In the genomic region with DNA sequence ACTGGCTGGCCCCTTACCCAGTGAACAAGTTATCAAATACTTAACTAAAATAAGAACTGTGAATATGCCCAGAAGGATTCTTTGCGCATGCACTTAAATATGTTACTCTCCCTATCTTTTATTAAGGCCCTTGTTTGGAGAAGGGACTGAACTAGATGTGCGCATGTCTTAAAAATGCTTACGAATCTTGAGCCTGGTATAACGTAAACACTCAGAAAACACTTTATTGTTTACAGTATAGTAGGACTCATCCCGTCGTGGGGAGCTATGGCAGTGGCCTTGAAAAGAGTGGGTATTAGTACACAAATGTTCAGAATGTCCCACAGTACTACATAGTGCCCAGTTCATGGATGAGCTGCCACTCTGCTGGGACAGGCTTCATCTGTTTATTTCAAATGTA, we compare ENCODE assay signal across 10 cellular contexts.
A peak's percentile ranks its signal among the peaks of the same experiment; 100 is the strongest.
DNase-seq lines count a peak whose midpoint lies in the region; ATAC-seq, FAIRE-seq and TF ChIP-seq lines count a peak whose summit lies in the region.
"Had no signal": no experiment of that assay in that cellular context is flagged by ENCODE, and none has a peak within 500 bp of the region (broad histone marks: within the 10 kb centered on the region; RNA-seq: fewer than 3 reads in every experiment).

No MANE protein-coding gene starts in this region.

- POLR2A ChIA-PET in HepG2 (lab: Yijun Ruan, JAX) = interaction anchor here (1.9 kb wide), 1 partner anchor 37 kb away, joined by 7 read pairs; no protein-coding TSS in a partner anchor

- no peaks in the 10 kb centered on the region for H3K79me2 ChIP-seq in HepG2 (ENCODE audit: insufficient read depth, low read length)

- TF ChIP-seq POLR2A in HepG2 (IDR thresholded peaks at IDR 0.05; ENCODE audit: insufficient read depth in 1 of 2, low read depth in 2 of 2, low read length in 2 of 2) (no peak), erythroblast (IDR thresholded peaks at IDR 0.05; ENCODE audit: low read length) (no peak)

- in situ Hi-C loops in HepG2 (cut with HindIII; ENCODE audit: extremely low pct_ligation_motif_present, low pct_unique_long_range_greater_than_20kb) = loop anchor here (5.0 kb wide), 1 partner anchor 204 kb away; no protein-coding TSS in a partner anchor

- no peaks in the 10 kb centered on the region; a peak in 1 of 5 replicates for H3K36me3 ChIP-seq in HepG2 (replicated peaks in 1 of 2; ENCODE audit: control insufficient read depth in 1 of 2, insufficient read depth in 2 of 2, low read length in 2 of 2)

- H2AFZ ChIP-seq in HepG2 (ENCODE audit: low read length) = no peak overlapping the region

- peak overlapping the region; percentile 15 for H3K4me3 Mint-ChIP-seq in activated CD4-positive, alpha-beta T cell treated with anti-CD3 and anti-CD28 coated beads, Interleukin-2, amount 10 ng/mL, durations not matched to agents 24 days and 14 days
- H3K4me3 Mint-ChIP-seq in activated naive CD8-positive, alpha-beta T cell = no peak overlapping the region
- H3K4me3 Mint-ChIP-seq in stimulated activated memory B cell treated with anti-CD40 and anti-IgM and Interleukin-4, amounts not matched to agents 10 μg/mL and 1 μg/mL and 100 μg/mL, for 72 hours = no peak overlapping the region
- H3K4me3 Mint-ChIP-seq: T-helper 1 cell treated with Interleukin-12 subunit alpha and Interleukin-12 subunit beta and Interleukin-4 antibody, amounts not matched to agents 30 μg/mL and 1 μg/mL, for 36 hours had no signal

- intact Hi-C loops in activated CD4-positive, alpha-beta T cell treated with anti-CD3 and anti-CD28 coated beads, Interleukin-2, amount 10 ng/mL, durations not matched to agents 24 days and 14 days (cut with micrococcal nuclease) = loop anchor here (1.0 to 5.0 kb wide), 9 partner anchors 21 to 384 kb away; no protein-coding TSS in a partner anchor
- intact Hi-C loops in HepG2 (cut with micrococcal nuclease; ENCODE audit: unreplicated experiment) = loop anchor here (1.0 to 10.0 kb wide), 3 partner anchors 76 to 217 kb away; a partner anchor contains a TSS

- H3K36me3 Mint-ChIP-seq in activated CD4-positive, alpha-beta T cell treated with anti-CD3 and anti-CD28 coated beads, Interleukin-2, amount 10 ng/mL, durations not matched to agents 24 days and 14 days (ENCODE audit: low read depth) = no peaks in the 10 kb centered on the region
- peaks cover 2% of the 10 kb centered on the region for H3K36me3 Mint-ChIP-seq in activated naive CD8-positive, alpha-beta T cell
- no peaks in the 10 kb centered on the region for H3K36me3 Mint-ChIP-seq in stimulated activated memory B cell treated with anti-CD40 and anti-IgM and Interleukin-4, amounts not matched to agents 10 μg/mL and 1 μg/mL and 100 μg/mL, for 72 hours

- no peak for TF ChIP-seq CTCF in HepG2 (CRISPR knock-in tag; IDR thresholded peaks at IDR 0.05)

- H3K9me3 Mint-ChIP-seq in activated CD4-positive, alpha-beta T cell treated with anti-CD3 and anti-CD28 coated beads, Interleukin-2, amount 10 ng/mL, durations not matched to agents 24 days and 14 days = no peaks in the 10 kb centered on the region
- H3K9me3 Mint-ChIP-seq in activated naive CD8-positive, alpha-beta T cell (ENCODE audit: low read depth) = no peaks in the 10 kb centered on the region
- H3K9me3 Mint-ChIP-seq in stimulated activated memory B cell treated with anti-CD40 and anti-IgM and Interleukin-4, amounts not matched to agents 10 μg/mL and 1 μg/mL and 100 μg/mL, for 72 hours = no peaks in the 10 kb centered on the region
- H3K9me3 Mint-ChIP-seq: T-helper 1 cell treated with Interleukin-12 subunit alpha and Interleukin-12 subunit beta and Interleukin-4 antibody, amounts not matched to agents 30 μg/mL and 1 μg/mL, for 36 hours had no signal

- H3K27me3 Mint-ChIP-seq in activated CD4-positive, alpha-beta T cell treated with anti-CD3 and anti-CD28 coated beads, Interleukin-2, amount 10 ng/mL, durations not matched to agents 24 days and 14 days = peaks cover 4% of the 10 kb centered on the region
- H3K27me3 Mint-ChIP-seq in activated naive CD8-positive, alpha-beta T cell = no peaks in the 10 kb centered on the region
- no peaks in the 10 kb centered on the region for H3K27me3 Mint-ChIP-seq in stimulated activated memory B cell treated with anti-CD40 and anti-IgM and Interleukin-4, amounts not matched to agents 10 μg/mL and 1 μg/mL and 100 μg/mL, for 72 hours

- 81% methylated on average over 6 of the region's 6 CpGs for WGBS in HepG2 (ENCODE audit: low lambda C conversion rate)

- peaks cover 87% of the 10 kb centered on the region for H3K4me1 ChIP-seq in HepG2 (ENCODE audit: insufficient read depth, low read length)

- TF ChIP-seq RAD21 in HepG2 (CRISPR knock-in tag; IDR thresholded peaks at IDR 0.05) = no peak

- H3K9ac ChIP-seq in HepG2 (ENCODE audit: insufficient read depth, low read depth, low read length) = no peak overlapping the region

- FAIRE-seq in HepG2 (lab: Jason Lieb, UNC) = no peak

- H3K27ac Mint-ChIP-seq in activated CD4-positive, alpha-beta T cell treated with anti-CD3 and anti-CD28 coated beads, Interleukin-2, amount 10 ng/mL, durations not matched to agents 24 days and 14 days = peak overlapping the region; percentile 59
- H3K27ac Mint-ChIP-seq in activated naive CD8-positive, alpha-beta T cell = peak overlapping the region; percentile 62
- peak overlapping the region; percentile 50 for H3K27ac Mint-ChIP-seq in stimulated activated memory B cell treated with anti-CD40 and anti-IgM and Interleukin-4, amounts not matched to agents 10 μg/mL and 1 μg/mL and 100 μg/mL, for 72 hours
- H3K27ac Mint-ChIP-seq: T-helper 1 cell treated with Interleukin-12 subunit alpha and Interleukin-12 subunit beta and Interleukin-4 antibody, amounts not matched to agents 30 μg/mL and 1 μg/mL, for 36 hours had no signal

- ATAC-seq in HepG2 = no peak
- ATAC-seq in stimulated activated memory B cell treated with anti-CD40 and anti-IgM and Interleukin-4, amounts not matched to agents 10 μg/mL and 1 μg/mL and 100 μg/mL, for 72 hours = no peak
- ATAC-seq in GM19023 (IDR thresholded peaks at IDR 0.05; ENCODE audit: unreplicated experiment) = no peak
- ATAC-seq in GM19035 (IDR thresholded peaks at IDR 0.05; ENCODE audit: unreplicated experiment) = no peak

- CTCF ChIA-PET in HepG2 (lab: Yijun Ruan, JAX; ENCODE audit: low intra/inter-chr PET ratio, low total read pairs) = interaction anchor here (1.6 to 3.2 kb wide), 2 partner anchors 184 to 217 kb away, joined by 5 to 23 read pairs; no protein-coding TSS in a partner anchor

- no peaks in the 10 kb centered on the region for H4K20me1 ChIP-seq in HepG2 (ENCODE audit: insufficient read depth, low read length)

- H3K27me3 ChIP-seq in HepG2 (ENCODE audit: control insufficient read depth in 1 of 2, insufficient read depth in 2 of 2, low read length in 2 of 2) = no peaks in the 10 kb centered on the region

- TF ChIP-seq EP300 in HepG2 (IDR thresholded peaks at IDR 0.05; ENCODE audit: low read depth in 2 of 2, low read length in 2 of 2) (no peak), HepG2 (CRISPR knock-in tag; IDR thresholded peaks at IDR 0.05; ENCODE audit: borderline replicate concordance) (no peak)

- H3K4me3 ChIP-seq in HepG2 (replicated peaks in 1 of 3; ENCODE audit: insufficient read depth in 1 of 3, low read depth in 2 of 3, low read length in 3 of 3) = no peak overlapping the region

- H3K27ac ChIP-seq in HepG2 (ENCODE audit: extremely low read length, insufficient read depth, low read length) = peak overlapping the region; percentile 8

- peaks cover 40% of the 10 kb centered on the region for H3K4me1 Mint-ChIP-seq in activated CD4-positive, alpha-beta T cell treated with anti-CD3 and anti-CD28 coated beads, Interleukin-2, amount 10 ng/mL, durations not matched to agents 24 days and 14 days
- peaks cover 29% of the 10 kb centered on the region for H3K4me1 Mint-ChIP-seq in activated naive CD8-positive, alpha-beta T cell (ENCODE audit: low read depth)
- peaks cover 28% of the 10 kb centered on the region for H3K4me1 Mint-ChIP-seq in stimulated activated memory B cell treated with anti-CD40 and anti-IgM and Interleukin-4, amounts not matched to agents 10 μg/mL and 1 μg/mL and 100 μg/mL, for 72 hours

- DNase-seq in activated CD4-positive, alpha-beta T cell treated with anti-CD3 and anti-CD28 coated beads, Interleukin-2, amount 10 ng/mL, durations not matched to agents 24 days and 14 days = no peak
- DNase-seq in activated CD4-positive, alpha-beta T cell treated with anti-CD3 and anti-CD28 coated beads, Interleukin-2, amount 50 U/mL, for 4 hours = no peak
- no peak for DNase-seq in HepG2 (ENCODE audit: low spot score)
- no peak for DNase-seq in erythroblast (lab: John Stamatoyannopoulos, UW)
- DNase-seq: NCI-H2029 had no signal

- H3K4me2 ChIP-seq in HepG2 (ENCODE audit: low read depth, low read length) = no peak overlapping the region

- BruUV-seq in HepG2 (replicated peaks; lab: Mats Ljungman, UMichigan) = no TSS peak

- H3K9me3 ChIP-seq in HepG2 (ENCODE audit: low read length) = no peaks in the 10 kb centered on the region

TF ChIP-seq in HepG2, 621 proteins besides CTCF, POLR2A, EP300 and RAD21 (continues in another document):
- TF ChIP-seq, protein P1, sequence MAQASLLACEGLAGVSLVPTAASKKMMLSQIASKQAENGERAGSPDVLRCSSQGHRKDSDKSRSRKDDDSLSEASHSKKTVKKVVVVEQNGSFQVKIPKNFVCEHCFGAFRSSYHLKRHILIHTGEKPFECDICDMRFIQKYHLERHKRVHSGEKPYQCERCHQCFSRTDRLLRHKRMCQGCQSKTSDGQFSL (CRISPR knock-in tag; IDR thresholded peaks at IDR 0.05) = no peak
- no peak for TF ChIP-seq ZNF234 (CRISPR knock-in tag; conservative IDR thresholded peaks at IDR 0.05)
- no peak for TF ChIP-seq ZNF616 (CRISPR knock-in tag; IDR thresholded peaks at IDR 0.05; ENCODE audit: low read depth)
- no peak for TF ChIP-seq ZNF775 (CRISPR knock-in tag; IDR thresholded peaks at IDR 0.05; ENCODE audit: borderline replicate concordance)
- TF ChIP-seq, protein P2, sequence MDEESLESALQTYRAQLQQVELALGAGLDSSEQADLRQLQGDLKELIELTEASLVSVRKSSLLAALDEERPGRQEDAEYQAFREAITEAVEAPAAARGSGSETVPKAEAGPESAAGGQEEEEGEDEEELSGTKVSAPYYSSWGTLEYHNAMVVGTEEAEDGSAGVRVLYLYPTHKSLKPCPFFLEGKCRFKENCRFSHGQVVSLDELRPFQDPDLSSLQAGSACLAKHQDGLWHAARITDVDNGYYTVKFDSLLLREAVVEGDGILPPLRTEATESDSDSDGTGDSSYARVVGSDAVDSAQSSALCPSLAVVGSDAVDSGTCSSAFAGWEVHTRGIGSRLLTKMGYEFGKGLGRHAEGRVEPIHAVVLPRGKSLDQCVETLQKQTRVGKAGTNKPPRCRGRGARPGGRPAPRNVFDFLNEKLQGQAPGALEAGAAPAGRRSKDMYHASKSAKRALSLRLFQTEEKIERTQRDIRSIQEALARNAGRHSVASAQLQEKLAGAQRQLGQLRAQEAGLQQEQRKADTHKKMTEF (CRISPR knock-in tag; IDR thresholded peaks at IDR 0.05) = no peak
- no peak for TF ChIP-seq ZNF567 (CRISPR knock-in tag; IDR thresholded peaks at IDR 0.05; ENCODE audit: borderline replicate concordance)
- no peak for TF ChIP-seq ZNF354B (CRISPR knock-in tag; IDR thresholded peaks at IDR 0.05)
